Comparison of ENCODE assay signal across 1 cellular context in the genomic region with DNA sequence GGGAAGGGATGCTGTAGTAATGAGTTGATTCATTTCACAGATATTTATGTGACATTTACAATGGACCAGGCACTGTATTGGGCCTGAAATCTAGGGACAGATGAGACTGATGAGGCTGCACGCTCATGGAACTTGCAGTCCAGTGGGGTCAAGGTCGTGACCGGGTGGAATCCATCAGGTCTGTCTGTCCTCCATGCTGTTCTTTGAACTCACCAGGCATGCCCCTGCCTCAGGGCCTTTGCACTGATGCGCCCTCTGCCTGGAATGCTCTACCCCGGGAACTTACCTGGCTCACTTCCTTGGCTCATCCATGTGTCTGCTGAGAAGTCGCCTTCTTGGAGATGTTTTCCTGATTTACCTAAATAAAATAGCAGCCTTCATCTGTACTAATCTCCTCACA.
TF ChIP-seq lines count a peak whose summit lies in the region.

No MANE protein-coding gene starts in this region.

TF ChIP-seq in K562, 482 proteins besides CTCF, POLR2A, EP300 and RAD21 (continued from another document):
- TF ChIP-seq, protein P1, sequence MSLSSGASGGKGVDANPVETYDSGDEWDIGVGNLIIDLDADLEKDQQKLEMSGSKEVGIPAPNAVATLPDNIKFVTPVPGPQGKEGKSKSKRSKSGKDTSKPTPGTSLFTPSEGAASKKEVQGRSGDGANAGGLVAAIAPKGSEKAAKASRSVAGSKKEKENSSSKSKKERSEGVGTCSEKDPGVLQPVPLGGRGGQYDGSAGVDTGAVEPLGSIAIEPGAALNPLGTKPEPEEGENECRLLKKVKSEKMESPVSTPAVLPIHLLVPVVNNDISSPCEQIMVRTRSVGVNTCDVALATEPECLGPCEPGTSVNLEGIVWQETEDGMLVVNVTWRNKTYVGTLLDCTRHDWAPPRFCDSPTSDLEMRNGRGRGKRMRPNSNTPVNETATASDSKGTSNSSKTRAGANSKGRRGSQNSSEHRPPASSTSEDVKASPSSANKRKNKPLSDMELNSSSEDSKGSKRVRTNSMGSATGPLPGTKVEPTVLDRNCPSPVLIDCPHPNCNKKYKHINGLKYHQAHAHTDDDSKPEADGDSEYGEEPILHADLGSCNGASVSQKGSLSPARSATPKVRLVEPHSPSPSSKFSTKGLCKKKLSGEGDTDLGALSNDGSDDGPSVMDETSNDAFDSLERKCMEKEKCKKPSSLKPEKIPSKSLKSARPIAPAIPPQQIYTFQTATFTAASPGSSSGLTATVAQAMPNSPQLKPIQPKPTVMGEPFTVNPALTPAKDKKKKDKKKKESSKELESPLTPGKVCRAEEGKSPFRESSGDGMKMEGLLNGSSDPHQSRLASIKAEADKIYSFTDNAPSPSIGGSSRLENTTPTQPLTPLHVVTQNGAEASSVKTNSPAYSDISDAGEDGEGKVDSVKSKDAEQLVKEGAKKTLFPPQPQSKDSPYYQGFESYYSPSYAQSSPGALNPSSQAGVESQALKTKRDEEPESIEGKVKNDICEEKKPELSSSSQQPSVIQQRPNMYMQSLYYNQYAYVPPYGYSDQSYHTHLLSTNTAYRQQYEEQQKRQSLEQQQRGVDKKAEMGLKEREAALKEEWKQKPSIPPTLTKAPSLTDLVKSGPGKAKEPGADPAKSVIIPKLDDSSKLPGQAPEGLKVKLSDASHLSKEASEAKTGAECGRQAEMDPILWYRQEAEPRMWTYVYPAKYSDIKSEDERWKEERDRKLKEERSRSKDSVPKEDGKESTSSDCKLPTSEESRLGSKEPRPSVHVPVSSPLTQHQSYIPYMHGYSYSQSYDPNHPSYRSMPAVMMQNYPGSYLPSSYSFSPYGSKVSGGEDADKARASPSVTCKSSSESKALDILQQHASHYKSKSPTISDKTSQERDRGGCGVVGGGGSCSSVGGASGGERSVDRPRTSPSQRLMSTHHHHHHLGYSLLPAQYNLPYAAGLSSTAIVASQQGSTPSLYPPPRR (CRISPR knock-in tag; IDR thresholded peaks at IDR 0.05; ENCODE audit: borderline replicate concordance): no peak
